ENCODE assay signal across 10 cellular contexts in genomic region chr1:47650205-47650604, GRCh38.
DNase-seq lines count a peak whose midpoint lies in the region; ATAC-seq, FAIRE-seq and TF ChIP-seq lines count a peak whose summit lies in the region.
"Had no signal": no experiment of that assay in that cellular context is flagged by ENCODE, and none has a peak within 500 bp of the region (broad histone marks: within the 10 kb centered on the region; RNA-seq: fewer than 3 reads in every experiment).

No MANE protein-coding gene starts in this region.

- H3K79me2 ChIP-seq in keratinocyte (ENCODE audit: control insufficient read depth, insufficient read depth, low read length): no peaks in the 10 kb centered on the region

- 9% methylated on average over 6 of the region's 7 CpGs for WGBS in A549 (ENCODE audit: missing lambda C conversion rate)

- CTCF ChIA-PET in A549 (lab: Yijun Ruan, JAX): interaction anchor here (0.6 to 2.1 kb wide), 3 partner anchors 59 to 326 kb away, joined by 3 to 7 read pairs (median 3); partner anchors contain the start of gene FOXD2

- DNase-seq in A549 (ENCODE audit: low read depth in 1 of 2, low spot score in 1 of 2): peak; percentile 71 to 87
- DNase-seq in LHCN-M2 (ENCODE audit: low read depth): peak; percentile 93
- peak; percentile 98 for DNase-seq in SJSA1 (ENCODE audit: low read depth in 1 of 2, low spot score in 2 of 2)
- DNase-seq in keratinocyte (ENCODE audit: low read depth, low spot score): peak; percentile 97
- DNase-seq in CD1c-positive myeloid dendritic cell (ENCODE audit: extremely low spot score): no peak
- no peak for DNase-seq in D721Med (ENCODE audit: insufficient read length, low spot score)
- DNase-seq in activated T-cell treated with anti-CD3 and anti-CD28 coated beads for 4 hours: no peak
- DNase-seq: CD4-positive, alpha-beta T cell; NCI-H1694 had no signal

- dilution Hi-C loops in keratinocyte (cut with MboI; ENCODE audit: extremely low pct_ligation_motif_present, low sequenced_read_pairs): no loop called here

- H2AFZ ChIP-seq in keratinocyte (ENCODE audit: control insufficient read depth, low read length): no peak overlapping the region

- H3K4me3 ChIP-seq in A549 (no peak overlapping the region), SJSA1 (no peak overlapping the region), keratinocyte (ENCODE audit: control insufficient read depth in 2 of 3, extremely low read depth in 1 of 3, insufficient read depth in 2 of 3, low read depth in 1 of 3, low read length in 3 of 3) (no peak overlapping the region)

- TF ChIP-seq POLR2A in A549 (IDR thresholded peaks at IDR 0.05; ENCODE audit: low read length): no peak

- peak in 1 of 2 experiments; percentile 32; a peak in 1 of 5 replicates for TF ChIP-seq EP300 in A549 (IDR thresholded peaks at IDR 0.05)

- no peak for FAIRE-seq in A549 (lab: Jason Lieb, UNC)
- peak; percentile 99 for FAIRE-seq in keratinocyte (lab: Jason Lieb, UNC)
- FAIRE-seq in D721Med (lab: Jason Lieb, UNC): no peak

- no peak for TF ChIP-seq CTCF in A549 (IDR thresholded peaks at IDR 0.05)
- TF ChIP-seq CTCF in keratinocyte (optimal IDR thresholded peaks at IDR 0.05 in 1 of 3, IDR thresholded peaks at IDR 0.05 in 1 of 3, conservative IDR thresholded peaks at IDR 0.05 in 1 of 3; ENCODE audit: extremely low read depth in 1 of 3, insufficient read depth in 2 of 3, low read length in 3 of 3): no peak
- TF ChIP-seq CTCF in D721Med (IDR thresholded peaks at IDR 0.05; ENCODE audit: insufficient read depth, missing control alignments): no peak

- H3K4me2 ChIP-seq in A549 (peak overlapping the region; percentile 65), keratinocyte (ENCODE audit: control insufficient read depth, extremely low read depth, insufficient read depth, low read depth, low read length) (peak overlapping the region; percentile 11)

- POLR2A ChIA-PET in A549 (lab: Yijun Ruan, JAX): no interaction called here

- H3K4me1 ChIP-seq in A549 (peaks cover 23% of the 10 kb centered on the region), SJSA1 (replicated peaks) (peaks cover 30% of the 10 kb centered on the region), keratinocyte (ENCODE audit: control insufficient read depth, extremely low read depth, insufficient read depth, low read length) (peaks cover 33% of the 10 kb centered on the region)

- peaks cover 2% of the 10 kb centered on the region for H3K9me1 ChIP-seq in keratinocyte (ENCODE audit: control insufficient read depth, extremely low read depth, insufficient read depth, low read length)

- ATAC-seq in A549 (peak; percentile 97), GM18907 (IDR thresholded peaks at IDR 0.05; ENCODE audit: unreplicated experiment) (no peak)

- no peak overlapping the region for H3K9ac ChIP-seq in keratinocyte (ENCODE audit: control insufficient read depth, extremely low read depth, insufficient read depth, low read length)

- TF ChIP-seq RAD21 in A549 (conservative IDR thresholded peaks at IDR 0.05 in 1 of 2, IDR thresholded peaks at IDR 0.05 in 1 of 2): no peak; a peak in 1 of 5 replicates

- no peaks in the 10 kb centered on the region for H4K20me1 ChIP-seq in keratinocyte (ENCODE audit: control insufficient read depth, extremely low read depth, insufficient read depth, low read length)

- H3K9me3 ChIP-seq in A549 (no peaks in the 10 kb centered on the region), SJSA1 (replicated peaks) (no peaks in the 10 kb centered on the region), keratinocyte (ENCODE audit: control insufficient read depth, low read depth, low read length) (no peaks in the 10 kb centered on the region)

- H3K27ac ChIP-seq in A549: peak overlapping the region; percentile 76 to 83
- peak overlapping the region; percentile 83 for H3K27ac ChIP-seq in SJSA1
- H3K27ac ChIP-seq in keratinocyte (ENCODE audit: control insufficient read depth, insufficient read depth, low read length): peak overlapping the region; percentile 58

- H3K36me3 ChIP-seq in SJSA1 (no peaks in the 10 kb centered on the region), keratinocyte (ENCODE audit: control insufficient read depth in 2 of 2, extremely low read depth in 1 of 2, insufficient read depth in 2 of 2, low read length in 2 of 2) (no peaks in the 10 kb centered on the region)

- H3K27me3 ChIP-seq in SJSA1 (replicated peaks) (no peaks in the 10 kb centered on the region), keratinocyte (ENCODE audit: control insufficient read depth, extremely low read depth, insufficient read depth, low read length) (peaks cover 4% of the 10 kb centered on the region)

TF ChIP-seq in A549, 52 proteins besides CTCF, POLR2A, EP300 and RAD21 (continues in another document):
- TF ChIP-seq ELK1 (IDR thresholded peaks at IDR 0.05; ENCODE audit: low read depth, low read length): no peak
- no peak for TF ChIP-seq HOXB5 (CRISPR knock-in tag; IDR thresholded peaks at IDR 0.05)
- no peak for TF ChIP-seq HES2 (IDR thresholded peaks at IDR 0.05)
- no peak for TF ChIP-seq RARB (CRISPR knock-in tag; IDR thresholded peaks at IDR 0.05)
- TF ChIP-seq JUNB (IDR thresholded peaks at IDR 0.05): peak; percentile 85
- TF ChIP-seq PHF8 (IDR thresholded peaks at IDR 0.05; ENCODE audit: borderline replicate concordance, low read depth): no peak
- TF ChIP-seq HEYL (CRISPR knock-in tag; IDR thresholded peaks at IDR 0.05): no peak
- no peak for TF ChIP-seq HOXA7 (CRISPR knock-in tag; IDR thresholded peaks at IDR 0.05)
- TF ChIP-seq ZC3H11A (IDR thresholded peaks at IDR 0.05): no peak
- no peak for TF ChIP-seq EHF (CRISPR knock-in tag; IDR thresholded peaks at IDR 0.05)
- TF ChIP-seq MYC (IDR thresholded peaks at IDR 0.05; ENCODE audit: borderline replicate concordance, low read length): no peak
- TF ChIP-seq ESRRA (IDR thresholded peaks at IDR 0.05; ENCODE audit: borderline replicate concordance, low read length): no peak
- no peak for TF ChIP-seq SMC3 (IDR thresholded peaks at IDR 0.05)
- TF ChIP-seq POLR2AphosphoS2 (conservative IDR thresholded peaks at IDR 0.05; ENCODE audit: low read length): no peak
- peak; percentile 80 for TF ChIP-seq FOSL2 (IDR thresholded peaks at IDR 0.05)
- peak; percentile 79 for TF ChIP-seq FOSL2 (CRISPR knock-in tag; IDR thresholded peaks at IDR 0.05)
- TF ChIP-seq USF2 (IDR thresholded peaks at IDR 0.05): no peak
- TF ChIP-seq KDM1A (IDR thresholded peaks at IDR 0.05; ENCODE audit: low read depth): no peak
- peak in 1 of 2 experiments; percentile 42; a peak in 2 of 5 replicates for TF ChIP-seq JUN (IDR thresholded peaks at IDR 0.05)
- TF ChIP-seq ATOH8 (CRISPR knock-in tag; IDR thresholded peaks at IDR 0.05; ENCODE audit: low read depth): no peak
- TF ChIP-seq ZNF302 (CRISPR knock-in tag; IDR thresholded peaks at IDR 0.05): no peak
- no peak for TF ChIP-seq HMGXB4 (CRISPR knock-in tag; IDR thresholded peaks at IDR 0.05; ENCODE audit: borderline replicate concordance)
- TF ChIP-seq RNF2 (IDR thresholded peaks at IDR 0.05; ENCODE audit: borderline replicate concordance, low read depth): no peak
- TF ChIP-seq MAFK (IDR thresholded peaks at IDR 0.05; ENCODE audit: partially characterized antibody): peak; percentile 78
- TF ChIP-seq NR3C1 (IDR thresholded peaks at IDR 0.05): no peak
- TF ChIP-seq CBX2 (IDR thresholded peaks at IDR 0.05; ENCODE audit: borderline replicate concordance, low read depth): no peak
- TF ChIP-seq MAZ (IDR thresholded peaks at IDR 0.05; ENCODE audit: borderline replicate concordance, low read depth, low read length): no peak
- TF ChIP-seq FOSB (CRISPR knock-in tag; IDR thresholded peaks at IDR 0.05): no peak
- TF ChIP-seq CBX8 (IDR thresholded peaks at IDR 0.05): no peak

Comparison
In these comparisons a context has a peak if more than half of its experiments do, and no peak if none do; other contexts are left out.
1. DNase-seq: peak in A549 (2 of 2), LHCN-M2 (single experiment), SJSA1 (2 of 2) and keratinocyte (single experiment); none in CD1c-positive myeloid dendritic cell (single experiment), D721Med (single experiment) and activated T-cell treated with anti-CD3 and anti-CD28 coated beads for 4 hours (single experiment).
2. Peak in every context shown above with its lines, with median percentiles within 50 percentile points of each other: H3K27ac ChIP-seq.